In genomic region chr2:120546865-120547390, GRCh38 we compare ENCODE assay signal across 23 cellular contexts.
DNase-seq lines count a peak whose midpoint lies in the region; ATAC-seq and TF ChIP-seq lines count a peak whose summit lies in the region.
"Had no signal": no experiment of that assay in that cellular context is flagged by ENCODE, and none has a peak within 500 bp of the region (broad histone marks: within the 10 kb centered on the region; RNA-seq: fewer than 3 reads in every experiment).

No MANE protein-coding gene starts in this region.

- no peaks in the 10 kb centered on the region for H4K20me1 ChIP-seq in IMR-90 (ENCODE audit: insufficient read depth, low read length)

- H2BK5ac ChIP-seq in IMR-90 (ENCODE audit: low read depth, low read length, poor library complexity, severe bottlenecking) = peak overlapping the region; percentile 87

- peak overlapping the region; percentile 52; the same call in 1 of the 2 replicates for H4K5ac ChIP-seq in IMR-90 (ENCODE audit: low read depth, low read length)

- no TSS peak for BruUV-seq in IMR-90 (replicated peaks; lab: Mats Ljungman, UMichigan)

- TF ChIP-seq POLR2A in IMR-90 (IDR thresholded peaks at IDR 0.05; ENCODE audit: low read depth, low read length) = no peak
- TF ChIP-seq POLR2A in right lobe of liver (IDR thresholded peaks at IDR 0.05) = no peak
- TF ChIP-seq POLR2A in spleen (IDR thresholded peaks at IDR 0.05) = no peak

- H2AFZ ChIP-seq in IMR-90 (replicated peaks; ENCODE audit: low read length, poor library complexity) = peak overlapping the region; percentile 86

- DNase-seq in AG04450 (ENCODE audit: low read depth, low spot score) (no peak), IMR-90 (no peak), right lobe of liver (peak in 1 of 3 donors; percentile 25), spleen (peak; percentile 58), medulla oblongata (ENCODE audit: extremely low spot score) (no peak)
- DNase-seq: ACHN; activated CD8-positive, alpha-beta memory T cell treated with anti-CD3 and anti-CD28 coated beads for 24 hours; activated T-cell treated with anti-CD3 and anti-CD28 coated beads for 4 hours; anterior cingulate cortex; naive thymus-derived CD8-positive, alpha-beta T cell; NCI-H1048; NCI-H1930; substantia nigra; T-helper 9 cell; upper lobe of right lung had no signal

- H4K91ac ChIP-seq in IMR-90 (ENCODE audit: insufficient read depth, low read depth, low read length) = peak overlapping the region; percentile 86

- peaks cover 10% of the 10 kb centered on the region for H3K9me1 ChIP-seq in IMR-90 (ENCODE audit: insufficient read depth, low read length)

- peak overlapping the region; percentile 6 for H2AK9ac ChIP-seq in IMR-90 (replicated peaks; ENCODE audit: low read depth, low read length, poor library complexity)

- peak overlapping the region; percentile 78 for H2BK120ac ChIP-seq in IMR-90 (ENCODE audit: low read depth, low read length)

- POLR2A ChIA-PET in AG04450 (lab: Yijun Ruan, JAX) (interaction anchor here (3.0 kb wide), 1 partner anchor 13 kb away, joined by 23 read pairs; no protein-coding TSS in a partner anchor), IMR-90 (lab: Charles Lee; ENCODE audit: unreplicated experiment) (interaction anchor here (0.6 kb wide), 1 partner anchor 8 kb away, joined by 3 read pairs; no protein-coding TSS in a partner anchor)

- H2AK5ac ChIP-seq in IMR-90 (ENCODE audit: low read depth, low read length) = peak overlapping the region; percentile 62

- ATAC-seq in IMR-90 (ENCODE audit: low read depth) = no peak
- ATAC-seq in right lobe of liver = no peak
- no peak for ATAC-seq in HG02571 (IDR thresholded peaks at IDR 0.05; ENCODE audit: unreplicated experiment)
- no peak for ATAC-seq in GM19328 (IDR thresholded peaks at IDR 0.05; ENCODE audit: unreplicated experiment)
- ATAC-seq: activated naive CD4-positive, alpha-beta T cell treated with anti-CD3 and anti-CD28 coated beads, Interleukin-2, amount 50 U/mL, for 72 hours; K562; naive thymus-derived CD8-positive, alpha-beta T cell; Panc1; stimulated activated memory B cell treated with anti-CD40 and anti-IgM and Interleukin-4, amounts not matched to agents 10 μg/mL and 1 μg/mL and 100 μg/mL, for 72 hours had no signal

- H3K4me2 ChIP-seq in IMR-90 (ENCODE audit: low read depth, low read length) = peak overlapping the region; percentile 29

- dilution Hi-C loops in IMR-90 (cut with HindIII; ENCODE audit: low sequenced_read_pairs, unreplicated experiment) = no loop called here

- H3K56ac ChIP-seq in IMR-90 (ENCODE audit: extremely low read depth, insufficient read depth, low read length) = peak overlapping the region; percentile 48

- H3K27ac ChIP-seq in AG04450 (ENCODE audit: low read depth, low read length) = peak overlapping the region; percentile 77
- peak overlapping the region; percentile 77 for H3K27ac ChIP-seq in IMR-90 (ENCODE audit: insufficient read depth, low read length)
- H3K27ac ChIP-seq in right lobe of liver = peak overlapping the region in 2 of 3 donors; percentile 49 to 76
- H3K27ac ChIP-seq in spleen = no peak overlapping the region
- H3K27ac ChIP-seq: prostate gland, upper lobe of right lung, VCaP had no signal

- peak overlapping the region; percentile 65 for H2BK15ac ChIP-seq in IMR-90 (ENCODE audit: low read depth, low read length)

- H3K23ac ChIP-seq in IMR-90 (ENCODE audit: low read depth, low read length) = peak overlapping the region; percentile 28; the same call in 1 of the 2 replicates

- peak overlapping the region; percentile 49 for H3K14ac ChIP-seq in IMR-90 (replicated peaks; ENCODE audit: low read depth, low read length)

- intact Hi-C loops in IMR-90 (cut with micrococcal nuclease) = no loop called here
- intact Hi-C loops in right lobe of liver (cut with DNase I) = no loop called here
- intact Hi-C loops in spleen (cut with DNase I; ENCODE audit: low total_unique reads) = no loop called here

- H3K9ac ChIP-seq in IMR-90 (ENCODE audit: low read depth, low read length) = peak overlapping the region; percentile 62; the same call in 1 of the 2 replicates

- H3K4me3 ChIP-seq in AG04450 (ENCODE audit: low read depth, low read length) (no peak overlapping the region), IMR-90 (ENCODE audit: insufficient read depth, low read depth, low read length) (no peak overlapping the region), right lobe of liver (no peak overlapping the region), spleen (no peak overlapping the region)
- H3K4me3 ChIP-seq: K562, prostate gland, upper lobe of right lung had no signal

- H3K4me1 ChIP-seq in IMR-90 (ENCODE audit: control insufficient read depth, insufficient read depth, low read length) = peaks cover 21% of the 10 kb centered on the region
- peaks cover 0 to 65% (median 34%) of the 10 kb centered on the region in 4 donors for H3K4me1 ChIP-seq in right lobe of liver
- peaks cover 4 to 41% (median 19%) of the 10 kb centered on the region in 6 donors for H3K4me1 ChIP-seq in spleen
- H3K4me1 ChIP-seq: prostate gland had no signal

- peak overlapping the region; percentile 90 for H2BK20ac ChIP-seq in IMR-90 (ENCODE audit: low read depth, low read length)

- peaks cover 9% of the 10 kb centered on the region for H3K27me3 ChIP-seq in AG04450 (ENCODE audit: control insufficient read depth, insufficient read depth, low read length)
- H3K27me3 ChIP-seq in IMR-90 (ENCODE audit: control insufficient read depth, insufficient read depth, low read length) = peaks cover 5% of the 10 kb centered on the region; the same call in 1 of the 2 replicates
- no peaks in the 10 kb centered on the region for H3K27me3 ChIP-seq in right lobe of liver
- H3K27me3 ChIP-seq in spleen (replicated peaks in 1 of 7) = peaks cover 0 to 3% (median 0%) of the 10 kb centered on the region in 7 donors
- H3K27me3 ChIP-seq: upper lobe of right lung had no signal

- TF ChIP-seq CTCF in AG04450 (IDR thresholded peaks at IDR 0.05; ENCODE audit: low read depth, low read length) = no peak
- TF ChIP-seq CTCF in IMR-90 (conservative IDR thresholded peaks at IDR 0.05; ENCODE audit: low read depth, low read length) = no peak
- no peak for TF ChIP-seq CTCF in right lobe of liver (IDR thresholded peaks at IDR 0.05)
- TF ChIP-seq CTCF in spleen (IDR thresholded peaks at IDR 0.05 in 8 of 11, conservative IDR thresholded peaks at IDR 0.05 in 3 of 11) = no peak

- H3K36me3 ChIP-seq in IMR-90 (ENCODE audit: control insufficient read depth, insufficient read depth, low read length) (no peaks in the 10 kb centered on the region), right lobe of liver (no peaks in the 10 kb centered on the region), spleen (no peaks in the 10 kb centered on the region)
- H3K36me3 ChIP-seq: prostate gland, upper lobe of right lung had no signal

- H3K79me1 ChIP-seq in IMR-90 (ENCODE audit: low read depth in 1 of 2, low read length in 2 of 2) = no peaks in the 10 kb centered on the region

- TF ChIP-seq RAD21 in IMR-90 (IDR thresholded peaks at IDR 0.05; ENCODE audit: low read length) = no peak

- in situ Hi-C loops in IMR-90 (cut with MboI; ENCODE audit: low sequenced_read_pairs) = no loop called here

- peak overlapping the region; percentile 80 for H3K18ac ChIP-seq in IMR-90 (ENCODE audit: low read depth, low read length)

- H4K8ac ChIP-seq in IMR-90 (ENCODE audit: low read depth in 2 of 2, low read length in 2 of 2) = peak overlapping the region; percentile 38 to 84

- H3K9me3 ChIP-seq in AG04450 (ENCODE audit: control insufficient read depth, insufficient read depth, low read length) (no peaks in the 10 kb centered on the region), IMR-90 (ENCODE audit: control insufficient read depth, insufficient read depth, low read length) (no peaks in the 10 kb centered on the region), right lobe of liver (no peaks in the 10 kb centered on the region), spleen (no peaks in the 10 kb centered on the region)
- H3K9me3 ChIP-seq: prostate gland, upper lobe of right lung had no signal

- H3K4ac ChIP-seq in IMR-90 (ENCODE audit: low read depth, low read length) = peak overlapping the region; percentile 87

- WGBS in IMR-90 (ENCODE audit: extremely low coverage in 2 of 2, insufficient read length in 1 of 2), 2 experiments = no CpG with 5 or more reads among the region's 7 CpGs
- 90% methylated on average over 7 of the region's 7 CpGs for WGBS in right lobe of liver (ENCODE audit: insufficient coverage, low coverage, low lambda C conversion rate, missing lambda C conversion rate)
- WGBS in spleen, 5 donors = 86 to 95% (median 88%) methylated on average over 5 to 7 of the region's 7 CpGs

- CTCF ChIA-PET in AG04450 (lab: Charles Lee) (interaction anchor here (1.3 kb wide), 1 partner anchor 25 kb away, joined by 4 read pairs; no protein-coding TSS in a partner anchor), IMR-90 (lab: Yijun Ruan, JAX) (interaction anchor here (1.0 to 1.2 kb wide), 2 partner anchors 13 to 67 kb away, joined by 3 read pairs; no protein-coding TSS in a partner anchor)

TF ChIP-seq in IMR-90, 13 proteins besides CTCF, POLR2A, EP300 and RAD21:
- no peak for TF ChIP-seq CHD1 (IDR thresholded peaks at IDR 0.05; ENCODE audit: low read depth, low read length)
- no peak for TF ChIP-seq MAZ (IDR thresholded peaks at IDR 0.05; ENCODE audit: borderline replicate concordance, low read depth, low read length)
- no peak for TF ChIP-seq NFE2L2 (IDR thresholded peaks at IDR 0.05; ENCODE audit: low read depth, low read length)
- no peak for TF ChIP-seq RFX5 (IDR thresholded peaks at IDR 0.05; ENCODE audit: low read depth, low read length)
- no peak for TF ChIP-seq ELK1 (IDR thresholded peaks at IDR 0.05; ENCODE audit: borderline replicate concordance, low read depth, low read length)
- no peak for TF ChIP-seq FOS (IDR thresholded peaks at IDR 0.05; ENCODE audit: low read depth, low read length)

Comparison
In these comparisons a context has a peak if more than half of its experiments do, and no peak if none do; other contexts are left out.
1. H3K27ac ChIP-seq: peak in AG04450 (single experiment), IMR-90 (single experiment) and right lobe of liver (2 of 3); none in spleen (0 of 8).